In genomic region chr4:118888666-118889312, GRCh38 we compare ENCODE assay signal across 7 cellular contexts. TPM values are rescaled to one million over a fixed set of nuclear protein-coding genes. Genes with fewer than 3 reads are reported as not detected.
DNase-seq lines count a peak whose midpoint lies in the region; ATAC-seq and TF ChIP-seq lines count a peak whose summit lies in the region.

Gene SYNPO2 (plus strand): TSS chr4:118888854. CDS start chr4:118889037, 183 bp downstream.

- DNase-seq in NCI-H226, result peak; percentile 80
- peak; percentile 59 for DNase-seq in activated CD8-positive, alpha-beta T cell treated with anti-CD3 and anti-CD28 coated beads for 36 hours
- DNase-seq in epithelial cell of proximal tubule (ENCODE audit: low read depth), result no peak

- peak; percentile 75 for ATAC-seq in GM18867 (IDR thresholded peaks at IDR 0.05; ENCODE audit: unreplicated experiment)
- peak; percentile 82 for ATAC-seq in HG02981 (IDR thresholded peaks at IDR 0.05; ENCODE audit: unreplicated experiment)
- peak; percentile 93 for ATAC-seq in activated CD8-positive, alpha-beta T cell treated with anti-CD3 and anti-CD28 coated beads for 36 hours

- POLR2A ChIA-PET in activated CD8-positive, alpha-beta T cell treated with anti-CD3 and anti-CD28 coated beads for 36 hours (lab: Charles Lee), result interaction anchor here (0.7 kb wide), 1 partner anchor 52 kb away, joined by 3 read pairs; no protein-coding TSS in a partner anchor

- H3K27ac Mint-ChIP-seq in activated CD8-positive, alpha-beta T cell treated with anti-CD3 and anti-CD28 coated beads for 36 hours, result no peak within 1 kb of the TSS
- H3K27ac Mint-ChIP-seq in stimulated activated naive CD8-positive, alpha-beta T cell treated with anti-CD3 and anti-CD28 coated beads, Interleukin-15, Interleukin-2, amounts not matched to agents 100 ng/mL and 50 ng/mL, for 24 hours, result no peak within 1 kb of the TSS

- H3K4me1 ChIP-seq in mesodermal cell (ENCODE audit: control insufficient read depth, insufficient read depth, low read length, poor library complexity, severe bottlenecking), result no peaks in the 10 kb centered on the region

- peaks cover 14% of the 10 kb centered on the region for H3K4me1 Mint-ChIP-seq in activated CD8-positive, alpha-beta T cell treated with anti-CD3 and anti-CD28 coated beads for 36 hours (ENCODE audit: low read depth)
- peaks cover 17% of the 10 kb centered on the region for H3K4me1 Mint-ChIP-seq in stimulated activated naive CD8-positive, alpha-beta T cell treated with anti-CD3 and anti-CD28 coated beads, Interleukin-15, Interleukin-2, amounts not matched to agents 100 ng/mL and 50 ng/mL, for 24 hours (ENCODE audit: low read depth)

- no peaks in the 10 kb centered on the region for H3K9me3 Mint-ChIP-seq in activated CD8-positive, alpha-beta T cell treated with anti-CD3 and anti-CD28 coated beads for 36 hours
- no peaks in the 10 kb centered on the region for H3K9me3 Mint-ChIP-seq in stimulated activated naive CD8-positive, alpha-beta T cell treated with anti-CD3 and anti-CD28 coated beads, Interleukin-15, Interleukin-2, amounts not matched to agents 100 ng/mL and 50 ng/mL, for 24 hours

- intact Hi-C loops in activated CD8-positive, alpha-beta T cell treated with anti-CD3 and anti-CD28 coated beads for 36 hours (cut with micrococcal nuclease), result no loop called here

- WGBS in mesodermal cell (ENCODE audit: insufficient coverage in 2 of 2), 2 experiments, result 2 to 4% methylated on average over 24 to 25 of the region's 29 CpGs

- CTCF ChIA-PET in activated CD8-positive, alpha-beta T cell treated with anti-CD3 and anti-CD28 coated beads for 36 hours (lab: Charles Lee), result interaction anchor here (0.8 to 4.6 kb wide), 7 partner anchors 24 to 150 kb away, joined by 3 to 35 read pairs (median 3); no protein-coding TSS in a partner anchor

- H3K36me3 Mint-ChIP-seq in activated CD8-positive, alpha-beta T cell treated with anti-CD3 and anti-CD28 coated beads for 36 hours (ENCODE audit: low read depth), result no peaks in the 10 kb centered on the region
- H3K36me3 Mint-ChIP-seq in stimulated activated naive CD8-positive, alpha-beta T cell treated with anti-CD3 and anti-CD28 coated beads, Interleukin-15, Interleukin-2, amounts not matched to agents 100 ng/mL and 50 ng/mL, for 24 hours (ENCODE audit: low read depth), result no peaks in the 10 kb centered on the region

- H3K27me3 Mint-ChIP-seq in activated CD8-positive, alpha-beta T cell treated with anti-CD3 and anti-CD28 coated beads for 36 hours, result peaks cover 30% of the 10 kb centered on the region
- peaks cover 41% of the 10 kb centered on the region for H3K27me3 Mint-ChIP-seq in stimulated activated naive CD8-positive, alpha-beta T cell treated with anti-CD3 and anti-CD28 coated beads, Interleukin-15, Interleukin-2, amounts not matched to agents 100 ng/mL and 50 ng/mL, for 24 hours

- no peak for TF ChIP-seq CTCF in activated CD8-positive, alpha-beta T cell treated with anti-CD3 and anti-CD28 coated beads for 36 hours (IDR thresholded peaks at IDR 0.05)
- TF ChIP-seq CTCF in epithelial cell of proximal tubule (conservative IDR thresholded peaks at IDR 0.05; ENCODE audit: low read depth, low read length), result no peak

- H3K9me3 ChIP-seq in mesodermal cell (ENCODE audit: control insufficient read depth, low read length), result no peaks in the 10 kb centered on the region

- no peaks in the 10 kb centered on the region for H3K36me3 ChIP-seq in mesodermal cell (ENCODE audit: control insufficient read depth, insufficient read depth, low read length)

- H3K27ac ChIP-seq in mesodermal cell (ENCODE audit: low read depth, low read length, severe bottlenecking), result no peak within 1 kb of the TSS

- H3K4me3 ChIP-seq in epithelial cell of proximal tubule (ENCODE audit: low read depth, low read length) (peak within 1 kb of the TSS; percentile 60), mesodermal cell (ENCODE audit: extremely low read depth, insufficient read depth, low read length, poor library complexity, severe bottlenecking) (peak within 1 kb of the TSS; percentile 18)

- peak within 1 kb of the TSS; percentile 76 for H3K4me3 Mint-ChIP-seq in activated CD8-positive, alpha-beta T cell treated with anti-CD3 and anti-CD28 coated beads for 36 hours
- H3K4me3 Mint-ChIP-seq in stimulated activated naive CD8-positive, alpha-beta T cell treated with anti-CD3 and anti-CD28 coated beads, Interleukin-15, Interleukin-2, amounts not matched to agents 100 ng/mL and 50 ng/mL, for 24 hours, result peak within 1 kb of the TSS; percentile 80

RNA-seq across cellular contexts. Expression of gene SYNPO2, which starts in this region (rescaled TPM):
- under 1 TPM; 0.13 to 0.18 TPM for total RNA-seq in activated CD8-positive, alpha-beta T cell treated with anti-CD3 and anti-CD28 coated beads for 36 hours
- total RNA-seq in epithelial cell of proximal tubule, result 0.40 and 0.43 TPM in 2 replicates
- polyA plus RNA-seq in mesodermal cell (2013, experiment 1 of 2), result 0.29 TPM
- polyA plus RNA-seq in mesodermal cell (2013, experiment 2 of 2), result 0.20 TPM

Comparison
In these comparisons a context has a peak if more than half of its experiments do, and no peak if none do; other contexts are left out.
1. Peak in DNase-seq and ATAC-seq in activated CD8-positive, alpha-beta T cell treated with anti-CD3 and anti-CD28 coated beads for 36 hours; RNA of the gene not detected or under 1 TPM.